Comparison of ENCODE assay signal across 8 cellular contexts in the genomic region with DNA sequence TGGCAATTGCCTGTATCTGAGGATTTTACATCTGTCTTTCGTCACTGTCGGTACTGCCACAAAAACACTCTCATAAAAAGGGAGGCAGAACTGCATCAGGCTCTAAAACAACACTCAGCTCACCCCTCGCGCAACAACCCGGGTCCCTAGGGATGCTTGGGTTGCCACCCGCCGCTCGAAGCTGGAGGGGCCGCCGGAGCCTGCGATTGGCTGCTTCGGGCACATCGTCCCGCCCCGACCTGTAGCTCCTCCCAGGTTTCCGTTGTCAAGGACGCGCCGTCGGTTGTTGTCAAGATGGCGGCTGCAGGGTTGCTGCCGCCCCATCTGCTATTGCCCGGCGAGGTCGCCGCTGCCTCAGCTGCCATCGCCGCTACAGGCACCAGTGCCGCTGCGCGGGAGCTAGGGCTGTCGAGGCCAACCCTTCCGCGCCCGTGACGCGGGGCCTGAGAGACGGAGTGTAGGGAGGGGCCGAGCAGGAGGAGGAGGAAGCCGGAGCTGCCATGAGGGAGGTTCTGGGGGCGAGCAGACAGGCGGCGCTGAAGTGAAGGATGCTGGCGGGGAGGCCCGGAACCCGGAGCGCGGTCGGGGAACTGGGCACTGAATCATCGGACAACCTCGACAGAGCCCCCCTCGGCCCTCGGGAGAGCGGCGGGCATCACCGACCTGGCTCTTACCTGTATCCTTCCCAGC. TPM values are rescaled to one million over a fixed set of nuclear protein-coding genes. Genes with fewer than 3 reads are reported as not detected.
DNase-seq lines count a peak whose midpoint lies in the region; ATAC-seq, FAIRE-seq and TF ChIP-seq lines count a peak whose summit lies in the region.

A gene with protein sequence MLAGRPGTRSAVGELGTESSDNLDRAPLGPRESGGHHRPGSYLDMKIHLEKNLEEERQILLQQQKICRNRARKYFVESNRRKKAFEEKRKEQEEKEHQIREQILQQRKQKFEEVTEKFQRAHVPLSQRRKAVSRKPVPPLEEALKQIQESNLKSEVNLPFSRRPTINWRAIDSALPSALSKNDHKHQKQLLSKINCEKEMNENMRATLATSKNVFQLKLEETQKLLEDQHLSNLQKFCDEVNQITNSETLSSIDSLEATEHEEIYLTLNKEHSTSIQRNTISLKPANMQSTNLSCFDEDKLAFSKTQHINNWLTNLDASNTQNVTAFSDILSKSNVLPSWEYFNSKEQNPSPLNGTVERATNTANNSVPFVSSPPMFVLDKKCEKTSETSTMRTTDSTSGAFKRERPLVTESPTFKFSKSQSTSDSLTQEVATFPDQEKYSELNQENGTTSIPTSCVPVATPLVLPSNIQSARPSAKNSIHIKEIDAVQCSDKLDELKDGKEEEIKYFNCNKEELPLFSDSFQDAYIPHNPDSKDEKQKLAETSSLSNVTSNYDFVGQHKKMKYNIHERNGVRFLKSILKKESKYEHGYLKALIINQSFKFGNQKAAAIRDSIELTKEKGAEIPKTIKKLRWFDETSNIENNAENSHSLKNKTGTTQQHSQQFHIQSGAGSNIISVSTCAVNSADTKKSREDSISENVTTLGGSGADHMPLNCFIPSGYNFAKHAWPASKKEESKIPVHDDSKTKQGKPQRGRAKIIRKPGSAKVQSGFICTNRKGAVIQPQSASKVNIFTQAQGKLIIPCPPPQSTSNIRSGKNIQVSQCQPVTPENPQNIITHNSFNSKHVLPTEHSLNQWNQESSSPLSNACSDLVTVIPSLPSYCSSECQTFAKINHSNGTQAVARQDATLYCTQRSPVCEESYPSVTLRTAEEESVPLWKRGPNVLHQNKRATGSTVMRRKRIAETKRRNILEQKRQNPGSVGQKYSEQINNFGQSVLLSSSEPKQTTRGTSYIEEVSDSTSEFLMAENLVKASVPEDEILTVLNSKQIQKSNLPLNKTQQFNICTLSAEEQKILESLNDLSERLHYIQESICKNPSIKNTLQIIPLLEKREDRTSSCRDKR (plus strand): TSS at position 274 of the 690 bp plus-strand sequence. CDS start 275 bp downstream, at position 549.

- TF ChIP-seq CTCF in GM12864 (IDR thresholded peaks at IDR 0.05; ENCODE audit: low read depth, low read length, missing control alignments), result no peak

- peak; percentile 92 for FAIRE-seq in urothelium cell line (lab: Jason Lieb, UNC)

- peak; percentile 48 for DNase-seq in GM12864 (ENCODE audit: low read depth)
- peak; percentile 95 to 99 (median 98) for DNase-seq in NCI-H1417 (lab: John Stamatoyannopoulos, UW)
- DNase-seq in T-helper 1 cell, result peak; percentile 85 to 91 (median 89)
- DNase-seq in anterior cingulate cortex (lab: John Stamatoyannopoulos, UW), result peak; percentile 71 to 100 (median 94)
- DNase-seq in right cardiac atrium, result peak; percentile 97 to 98 (median 98)
- peak; percentile 83 for DNase-seq in pulmonary artery endothelial cell (ENCODE audit: low read depth, low spot score)
- DNase-seq in urothelium cell line (ENCODE audit: low spot score), result peak; percentile 96

- ATAC-seq in HG02759 (IDR thresholded peaks at IDR 0.05; ENCODE audit: unreplicated experiment), result peak; percentile 100
- ATAC-seq in right cardiac atrium, result peak; percentile 98 to 99

- H3K4me3 ChIP-seq in GM12864 (ENCODE audit: low read depth, low read length) (peak within 1 kb of the TSS; percentile 63), right cardiac atrium (ENCODE audit: low read length) (peak within 1 kb of the TSS; percentile 38)

- under 1% methylated on average over 56 of the region's 56 CpGs for WGBS in right cardiac atrium

- no peaks in the 10 kb centered on the region for H3K9me3 ChIP-seq in right cardiac atrium (ENCODE audit: control insufficient read depth, low read length)

- H3K27ac ChIP-seq in right cardiac atrium (ENCODE audit: low read length), result peak within 1 kb of the TSS; percentile 69

- no peaks in the 10 kb centered on the region for H3K4me1 ChIP-seq in right cardiac atrium (ENCODE audit: control insufficient read depth, insufficient read depth, low read length)

- intact Hi-C loops in right cardiac atrium (cut with DNase I), result no loop called here

- H3K27me3 ChIP-seq in right cardiac atrium (ENCODE audit: control insufficient read depth, insufficient read depth), result no peaks in the 10 kb centered on the region

RNA-seq across cellular contexts. Expression of the gene that starts here (rescaled TPM):
- total RNA-seq in right cardiac atrium, result 1 to 10 TPM; 3.9 to 7.2 (median 5.7) TPM
- polyA plus RNA-seq in right cardiac atrium, result 3.1 TPM
- 0.81 and 1.3 TPM in 2 replicates for total RNA-seq in pulmonary artery endothelial cell

Comparison
In these comparisons a context has a peak if more than half of its experiments do, and no peak if none do; other contexts are left out.
1. Peak in every context shown above with its lines: DNase-seq, ATAC-seq, H3K4me3 ChIP-seq and H3K27ac ChIP-seq.
2. DNase-seq: peak in every context shown above with its lines; median percentile 98 in NCI-H1417; 98 in right cardiac atrium; 96 in urothelium cell line; 94 in anterior cingulate cortex; 89 in T-helper 1 cell; 83 in pulmonary artery endothelial cell; 48 in GM12864.